ENCODE assay signal across 31 cellular contexts in the genomic region with DNA sequence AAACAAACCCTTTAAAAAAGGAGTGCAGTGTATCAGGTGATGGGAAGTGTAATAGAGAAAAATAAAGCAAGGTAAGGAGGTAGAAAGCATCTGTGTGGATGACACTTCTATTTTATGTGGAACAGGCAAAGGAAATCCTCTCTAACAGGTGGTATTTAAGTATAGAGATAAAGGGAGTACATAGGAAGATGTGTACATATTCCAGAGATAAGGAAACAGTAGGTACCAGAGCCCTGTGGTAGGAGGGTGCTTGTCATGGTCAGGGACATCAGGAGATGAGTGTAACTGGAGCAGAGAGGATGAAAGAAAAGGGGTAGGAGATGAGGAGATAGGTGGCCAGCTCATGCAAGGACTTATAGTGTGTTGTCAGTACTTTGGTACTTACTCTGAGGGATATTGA.
DNase-seq lines count a peak whose midpoint lies in the region; ATAC-seq, FAIRE-seq and TF ChIP-seq lines count a peak whose summit lies in the region.
"Had no signal": no experiment of that assay in that cellular context is flagged by ENCODE, and none has a peak within 500 bp of the region (broad histone marks: within the 10 kb centered on the region; RNA-seq: fewer than 3 reads in every experiment).

No MANE protein-coding gene starts in this region.

- H3K4me2 ChIP-seq in K562 (ENCODE audit: insufficient read depth, low read length) = no peak overlapping the region
- H3K4me2 ChIP-seq: A549; BLaER1; BLaER1 treated with 17β-estradiol and CSF1 and Interleukin-3, amounts not matched to agents 10 nM and 100 nM had no signal

- TF ChIP-seq EP300 in K562 (IDR thresholded peaks at IDR 0.05; ENCODE audit: low read length) (no peak), ovary (IDR thresholded peaks at IDR 0.05) (no peak)

- peaks cover 9 to 53% of the 10 kb centered on the region in 2 experiments for H3K4me1 ChIP-seq in K562 (replicated peaks in 1 of 2; ENCODE audit: control insufficient read depth in 2 of 2, insufficient read depth in 2 of 2, low read length in 2 of 2)
- no peaks in the 10 kb centered on the region for H3K4me1 ChIP-seq in ovary (ENCODE audit: insufficient read depth)
- H3K4me1 ChIP-seq: A549, BE2C, BLaER1, Caco-2 had no signal

- no peaks in the 10 kb centered on the region; the same call in 1 of the 2 replicates for H3K9me3 ChIP-seq in K562 (replicated peaks; ENCODE audit: control insufficient read depth, insufficient read depth, low read depth, low read length)
- no peaks in the 10 kb centered on the region for H3K9me3 ChIP-seq in ovary
- H3K9me3 ChIP-seq: A549, BE2C, Caco-2 had no signal

- H2AFZ ChIP-seq in K562 (ENCODE audit: low read depth, low read length) = no peak overlapping the region

- intact Hi-C loops in K562 (cut with micrococcal nuclease) = no loop called here
- intact Hi-C loops in ovary (cut with DNase I) = no loop called here

- peak in 2 of 4 experiments; percentile 35 to 46 for DNase-seq in K562 (ENCODE audit: extremely low read depth in 1 of 4, low spot score in 3 of 4)
- DNase-seq in islet precursor cell = peak; percentile 23
- DNase-seq in CD1c-positive myeloid dendritic cell (ENCODE audit: extremely low spot score) = no peak
- DNase-seq in ovary = no peak
- DNase-seq: 8988T; ACHN; AML-193; BE2C; C1 segment of cervical spinal cord; Caco-2; Calu3; CD4-positive, alpha-beta memory T cell; CD4-positive, alpha-beta T cell; CD4-positive, CD25-positive, alpha-beta regulatory T cell; CD8-positive, alpha-beta memory T cell; CD8-positive, alpha-beta T cell; COR-L47; DMS 273 treated with DMSO at 0.1 percent for 48 hours; DMS153; DMS53; DMS79; DMS79 treated with DMSO at 0.1 percent for 48 hours; DND-41; EL had no signal

- TF ChIP-seq CTCF in K562 (IDR thresholded peaks at IDR 0.05 in 2 of 3, conservative IDR thresholded peaks at IDR 0.05 in 1 of 3; ENCODE audit: insufficient read depth in 2 of 3, low read depth in 1 of 3, low read length in 3 of 3) (no peak), ovary (IDR thresholded peaks at IDR 0.05) (no peak)

- in situ Hi-C loops in K562 (cut with MboI) = no loop called here

- no peak overlapping the region for H3K9ac ChIP-seq in K562 (ENCODE audit: insufficient read depth in 1 of 2, low read depth in 2 of 2, low read length in 2 of 2)
- H3K9ac ChIP-seq: BLaER1; BLaER1 treated with 17β-estradiol and CSF1 and Interleukin-3, amounts not matched to agents 10 nM and 100 nM had no signal

- no peaks in the 10 kb centered on the region for H3K27me3 ChIP-seq in K562 (ENCODE audit: control insufficient read depth in 2 of 2, insufficient read depth in 2 of 2, low read length in 2 of 2)
- no peaks in the 10 kb centered on the region for H3K27me3 ChIP-seq in ovary
- H3K27me3 ChIP-seq: BE2C; BLaER1; BLaER1 treated with 17β-estradiol and CSF1 and Interleukin-3, amounts not matched to agents 10 nM and 100 nM had no signal

- no peak for TF ChIP-seq RAD21 in K562 (CRISPR knock-in tag; conservative IDR thresholded peaks at IDR 0.05 in 1 of 2, IDR thresholded peaks at IDR 0.05 in 1 of 2)

- H3K36me3 ChIP-seq in K562 (ENCODE audit: control insufficient read depth, insufficient read depth, low read length) = no peaks in the 10 kb centered on the region
- H3K36me3 ChIP-seq in ovary = no peaks in the 10 kb centered on the region
- H3K36me3 ChIP-seq: BE2C; BLaER1; BLaER1 treated with 17β-estradiol and CSF1 and Interleukin-3, amounts not matched to agents 10 nM and 100 nM had no signal

- H3K4me3 ChIP-seq in K562 (no peak overlapping the region), ovary (no peak overlapping the region)
- H3K4me3 ChIP-seq: A549; BLaER1; BLaER1 treated with 17β-estradiol and CSF1 and Interleukin-3, amounts not matched to agents 10 nM and 100 nM had no signal

- no peak for ATAC-seq in K562
- ATAC-seq: A549; CD8-positive, alpha-beta T cell had no signal

- BruUV-seq in K562 (replicated peaks; lab: Mats Ljungman, UMichigan) = no TSS peak

- CTCF ChIA-PET in K562 (lab: Yijun Ruan, JAX; ENCODE audit: low intra/inter-chr PET ratio) = no interaction called here

- TF ChIP-seq POLR2A in K562 (conservative IDR thresholded peaks at IDR 0.05) (no peak), ovary (IDR thresholded peaks at IDR 0.05) (no peak)

- FAIRE-seq in K562 (lab: Jason Lieb, UNC) = no peak
- FAIRE-seq: A204.1, A549, D721Med had no signal

- H3K27ac ChIP-seq in K562 (ENCODE audit: extremely low read depth, low read depth, low read length) (no peak overlapping the region), ovary (no peak overlapping the region)
- H3K27ac ChIP-seq: 22Rv1; A549; BLaER1; BLaER1 treated with 17β-estradiol and CSF1 and Interleukin-3, amounts not matched to agents 10 nM and 100 nM; C4-2B had no signal

- POLR2A ChIA-PET in K562 (lab: Yijun Ruan, JAX) = interaction anchor here (0.6 to 1.0 kb wide), 2 partner anchors 16 to 178 kb away, joined by 3 to 4 read pairs; no protein-coding TSS in a partner anchor

- H3K9me1 ChIP-seq in K562 (ENCODE audit: control insufficient read depth, insufficient read depth, low read length) = no peaks in the 10 kb centered on the region

- no peaks in the 10 kb centered on the region for H4K20me1 ChIP-seq in K562 (replicated peaks; ENCODE audit: control insufficient read depth, insufficient read depth, low read length)
- H4K20me1 ChIP-seq: BLaER1; BLaER1 treated with 17β-estradiol and CSF1 and Interleukin-3, amounts not matched to agents 10 nM and 100 nM had no signal

- H3K79me2 ChIP-seq in K562 (ENCODE audit: control insufficient read depth, insufficient read depth, low read length) = no peaks in the 10 kb centered on the region

TF ChIP-seq in K562, 482 proteins besides CTCF, POLR2A, EP300 and RAD21 (continues in another document):
- TF ChIP-seq SP1 (CRISPR knock-in tag; IDR thresholded peaks at IDR 0.05) (no peak), SNRNP70 (optimal IDR thresholded peaks at IDR 0.05; ENCODE audit: low read depth, low read length) (no peak), MIER1 (IDR thresholded peaks at IDR 0.05; ENCODE audit: low read depth) (no peak), RB1 (IDR thresholded peaks at IDR 0.05; ENCODE audit: low read depth) (no peak), AFF4 (CRISPR knock-in tag; IDR thresholded peaks at IDR 0.05) (no peak), SAFB2 (IDR thresholded peaks at IDR 0.05; ENCODE audit: borderline replicate concordance, low read depth, low read length, severe bottlenecking) (no peak), ZNF324 (CRISPR knock-in tag; IDR thresholded peaks at IDR 0.05) (no peak), NCOR1 (IDR thresholded peaks at IDR 0.05) (peak; percentile 24; the same call in 1 of the 2 replicates), HDAC2 (IDR thresholded peaks at IDR 0.05) (no peak), TCF3 (CRISPR knock-in tag; IDR thresholded peaks at IDR 0.05) (peak; percentile 51; the same call in 1 of the 2 replicates), LARP7 (IDR thresholded peaks at IDR 0.05) (no peak), KDM1A (IDR thresholded peaks at IDR 0.05) (peak; percentile 48 to 54)
